ENCODE assay signal across 10 cellular contexts in the genomic region with DNA sequence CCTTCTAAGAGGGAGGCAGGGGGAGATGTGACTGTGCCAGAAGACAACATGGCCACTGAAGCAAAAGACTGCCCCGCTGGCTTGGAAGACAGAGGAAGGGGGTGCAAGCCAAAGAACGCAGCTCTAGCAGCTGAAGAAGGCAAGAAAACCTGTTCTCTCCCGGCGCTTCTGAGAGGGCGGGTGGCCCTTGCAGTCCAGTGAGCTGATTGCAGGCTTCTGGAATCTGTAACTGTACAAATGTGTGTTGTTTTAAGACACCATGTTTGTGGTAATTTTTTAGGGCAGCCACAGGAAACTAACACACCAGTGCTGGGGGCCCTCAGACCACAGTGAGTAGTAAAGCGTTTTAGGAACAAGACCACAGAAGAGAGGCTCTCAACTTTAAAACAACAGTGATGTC. TPM values are rescaled to one million over a fixed set of nuclear protein-coding genes. Genes with fewer than 3 reads are reported as not detected.
DNase-seq lines count a peak whose midpoint lies in the region; ATAC-seq and TF ChIP-seq lines count a peak whose summit lies in the region.
"Had no signal": no experiment of that assay in that cellular context is flagged by ENCODE, and none has a peak within 500 bp of the region (broad histone marks: within the 10 kb centered on the region; RNA-seq: fewer than 3 reads in every experiment).

No MANE protein-coding gene starts in this region.

- H3K79me1 ChIP-seq in H9 (ENCODE audit: insufficient read depth, low read depth, low read length, poor library complexity, severe bottlenecking) = no peaks in the 10 kb centered on the region

- H4K91ac ChIP-seq in H9 (ENCODE audit: insufficient read length, low read depth, low read length) = no peak overlapping the region

- H2BK120ac ChIP-seq in H9 (ENCODE audit: low read depth, low read length, poor library complexity, severe bottlenecking) = no peak overlapping the region

- no peaks in the 10 kb centered on the region for H3K9me3 Mint-ChIP-seq in CD4-positive, alpha-beta T cell
- H3K9me3 Mint-ChIP-seq in H9 (no peaks in the 10 kb centered on the region), naive B cell (no peaks in the 10 kb centered on the region)
- H3K9me3 Mint-ChIP-seq in activated naive CD8-positive, alpha-beta T cell treated with anti-CD3 and anti-CD28 coated beads, Interleukin-2, amount 50 U/mL, for 24 hours = no peaks in the 10 kb centered on the region
- H3K9me3 Mint-ChIP-seq: brain had no signal

- POLR2A ChIA-PET in CD4-positive, alpha-beta T cell (lab: Charles Lee) = interaction anchor here (0.8 to 3.2 kb wide), 3 partner anchors 20 to 70 kb away, joined by 3 to 31 read pairs (median 6); no protein-coding TSS in a partner anchor

- ATAC-seq in CD4-positive, alpha-beta T cell (ENCODE audit: poor library complexity) = no peak
- peak; percentile 58 for ATAC-seq in activated naive CD8-positive, alpha-beta T cell treated with anti-CD3 and anti-CD28 coated beads, Interleukin-2, amount 50 U/mL, for 24 hours
- peak in 1 of 2 donors; percentile 26 for ATAC-seq in naive B cell (ENCODE audit: low read depth in 2 of 2)

- intact Hi-C loops in CD4-positive, alpha-beta T cell (cut with DNase I, micrococcal nuclease) = loop anchor here (5.0 to 10.0 kb wide), 4 partner anchors 47 to 147 kb away; a partner anchor contains a TSS

- H3K4me1 ChIP-seq in H9 (ENCODE audit: insufficient read depth, low read length) = no peaks in the 10 kb centered on the region
- H3K4me1 ChIP-seq: testis had no signal

- no peak for TF ChIP-seq CTCF in CD4-positive, alpha-beta T cell (IDR thresholded peaks at IDR 0.05)
- TF ChIP-seq CTCF in H9 (conservative IDR thresholded peaks at IDR 0.05) = no peak

- no peak overlapping the region for H3K23ac ChIP-seq in H9 (ENCODE audit: insufficient read length, low read depth, low read length)

- H2AFZ ChIP-seq in H9 (ENCODE audit: low read length) = no peak overlapping the region

- no peak overlapping the region for H3K14ac ChIP-seq in H9 (ENCODE audit: insufficient read depth, low read length)

- H4K20me1 ChIP-seq in H9 (ENCODE audit: control insufficient read depth, insufficient read depth, insufficient read length) = no peaks in the 10 kb centered on the region

- peaks cover 51% of the 10 kb centered on the region for H3K4me1 Mint-ChIP-seq in CD4-positive, alpha-beta T cell (ENCODE audit: low read depth)
- H3K4me1 Mint-ChIP-seq in H9 = peaks cover 0 to 10% of the 10 kb centered on the region in 2 experiments; a peak in 3 of 4 replicates
- H3K4me1 Mint-ChIP-seq in activated naive CD8-positive, alpha-beta T cell treated with anti-CD3 and anti-CD28 coated beads, Interleukin-2, amount 50 U/mL, for 24 hours = peaks cover 35% of the 10 kb centered on the region
- peaks cover 34 to 41% (median 40%) of the 10 kb centered on the region in 3 donors for H3K4me1 Mint-ChIP-seq in naive B cell

- H2AK5ac ChIP-seq in H9 (ENCODE audit: insufficient read length, low read length) = no peak overlapping the region

- H2BK12ac ChIP-seq in H9 (ENCODE audit: insufficient read length, low read depth, low read length) = no peak overlapping the region

- H2BK15ac ChIP-seq in H9 (ENCODE audit: low read depth, low read length) = no peak overlapping the region

- H3K27me3 ChIP-seq in CD4-positive, alpha-beta T cell (ENCODE audit: control insufficient read depth, insufficient read depth, low read length) = no peaks in the 10 kb centered on the region
- no peaks in the 10 kb centered on the region for H3K27me3 ChIP-seq in H9 (ENCODE audit: insufficient read depth, low read length)
- H3K27me3 ChIP-seq: testis had no signal

- CTCF ChIA-PET in CD4-positive, alpha-beta T cell (lab: Charles Lee) = interaction anchor here (0.5 to 2.2 kb wide), 4 partner anchors 25 to 70 kb away, joined by 3 to 11 read pairs (median 4); no protein-coding TSS in a partner anchor

- WGBS in H9 (ENCODE audit: extremely low coverage, insufficient read length, low lambda C conversion rate) = no CpG with 5 or more reads among the region's 6 CpGs

- no peak overlapping the region for H2BK5ac ChIP-seq in H9 (ENCODE audit: insufficient read length, low read length)

- H3K18ac ChIP-seq in H9 (ENCODE audit: insufficient read length, low read depth, low read length) = no peak overlapping the region

- H3K79me2 ChIP-seq in H9 (ENCODE audit: insufficient read depth, low read length) = no peaks in the 10 kb centered on the region

- H3K27me3 Mint-ChIP-seq in CD4-positive, alpha-beta T cell = no peaks in the 10 kb centered on the region
- no peaks in the 10 kb centered on the region for H3K27me3 Mint-ChIP-seq in H9 (ENCODE audit: low read depth)
- no peaks in the 10 kb centered on the region for H3K27me3 Mint-ChIP-seq in activated naive CD8-positive, alpha-beta T cell treated with anti-CD3 and anti-CD28 coated beads, Interleukin-2, amount 50 U/mL, for 24 hours
- H3K27me3 Mint-ChIP-seq in naive B cell = no peaks in the 10 kb centered on the region
- H3K27me3 Mint-ChIP-seq: brain had no signal

- H3K4me2 ChIP-seq in H9 (ENCODE audit: insufficient read depth, insufficient read length, low read length) = no peak overlapping the region

- H3K36me3 Mint-ChIP-seq in CD4-positive, alpha-beta T cell (ENCODE audit: low read depth) = peaks cover 65% of the 10 kb centered on the region
- peaks cover 0 to 10% (median 6%) of the 10 kb centered on the region in 3 experiments; a peak in 4 of 7 replicates for H3K36me3 Mint-ChIP-seq in H9 (ENCODE audit: insufficient read depth in 1 of 3, low read depth in 3 of 3)
- H3K36me3 Mint-ChIP-seq in activated naive CD8-positive, alpha-beta T cell treated with anti-CD3 and anti-CD28 coated beads, Interleukin-2, amount 50 U/mL, for 24 hours (ENCODE audit: low read depth) = peaks cover 3% of the 10 kb centered on the region
- peaks cover 10 to 21% of the 10 kb centered on the region in 2 donors for H3K36me3 Mint-ChIP-seq in naive B cell
- H3K36me3 Mint-ChIP-seq: brain had no signal

- H3K4me3 Mint-ChIP-seq in CD4-positive, alpha-beta T cell = no peak overlapping the region
- H3K4me3 Mint-ChIP-seq in H9 (no peak overlapping the region), naive B cell (peak overlapping the region in 3 of 8 donors; percentile 40 to 51 (median 44))
- H3K4me3 Mint-ChIP-seq in activated naive CD8-positive, alpha-beta T cell treated with anti-CD3 and anti-CD28 coated beads, Interleukin-2, amount 50 U/mL, for 24 hours = no peak overlapping the region
- H3K4me3 Mint-ChIP-seq: brain had no signal

- H3K9me3 ChIP-seq in CD4-positive, alpha-beta T cell (ENCODE audit: control insufficient read depth, low read length) = no peaks in the 10 kb centered on the region
- H3K9me3 ChIP-seq in H9 (ENCODE audit: control insufficient read depth, low read depth, low read length) = no peaks in the 10 kb centered on the region
- H3K9me3 ChIP-seq: testis had no signal

- no peak overlapping the region for H4K5ac ChIP-seq in H9 (ENCODE audit: insufficient read length, low read depth, low read length)

- DNase-seq in CD4-positive, alpha-beta T cell = no peak
- DNase-seq in H9 (no peak), naive B cell (no peak), NCI-H2171 treated with DMSO at 0.1 percent for 48 hours (lab: John Stamatoyannopoulos, UW) (no peak), NCI-H748 (lab: John Stamatoyannopoulos, UW; ENCODE audit: unreplicated experiment) (no peak), germinal center (ENCODE audit: low spot score) (no peak)
- DNase-seq in activated naive CD8-positive, alpha-beta T cell treated with anti-CD3 and anti-CD28 coated beads, Interleukin-2, amount 50 U/mL, for 24 hours = no peak
- no peak for DNase-seq in NK-92 treated with Interleukin-12 subunit alpha and Interleukin-12 subunit beta, amount 100 ng/mL, for 24 hours (lab: John Stamatoyannopoulos, UW)
- DNase-seq: testis had no signal

- no peak overlapping the region for H3K4ac ChIP-seq in H9 (ENCODE audit: low read depth, low read length)

- no peaks in the 10 kb centered on the region for H3K23me2 ChIP-seq in H9 (ENCODE audit: insufficient read length, low read depth, low read length, poor library complexity, severe bottlenecking)

- no peak overlapping the region for H3T11ph ChIP-seq in H9 (ENCODE audit: low read length)

- no peak overlapping the region for H2BK20ac ChIP-seq in H9 (ENCODE audit: low read depth, low read length, poor library complexity, severe bottlenecking)

- H3K9ac ChIP-seq in H9 (ENCODE audit: extremely low read depth, insufficient read length, low read length) = no peak overlapping the region

- H3K27ac ChIP-seq in CD4-positive, alpha-beta T cell (ENCODE audit: low read depth, low read length) = no peak overlapping the region
- H3K27ac ChIP-seq in H9 (ENCODE audit: insufficient read length, low read depth, low read length) = no peak overlapping the region
- H3K27ac ChIP-seq: testis had no signal

- H4K8ac ChIP-seq in H9 (replicated peaks; ENCODE audit: insufficient read length, low read depth, low read length) = no peak overlapping the region

- no peak overlapping the region for H3K56ac ChIP-seq in H9 (ENCODE audit: insufficient read length, low read depth, low read length)

- peak overlapping the region; percentile 65 for H3K27ac Mint-ChIP-seq in CD4-positive, alpha-beta T cell
- H3K27ac Mint-ChIP-seq in H9 (peak overlapping the region in 2 of 3 experiments; percentile 28 to 30; a peak in 4 of 7 replicates), naive B cell (peak overlapping the region in 4 of 6 donors; percentile 1 to 81 (median 46))
- H3K27ac Mint-ChIP-seq in activated naive CD8-positive, alpha-beta T cell treated with anti-CD3 and anti-CD28 coated beads, Interleukin-2, amount 50 U/mL, for 24 hours = no peak overlapping the region

RNA-seq across cellular contexts. Expression of a gene that starts 47.0 kb away (rescaled TPM):
- 100 to 1,000 TPM; 111 to 115 TPM for total RNA-seq in CD4-positive, alpha-beta T cell
- 89.2 and 90.0 TPM in 2 replicates for total RNA-seq in H9 (2021)
- 100 to 1,000 TPM in 3 of 6 donors, 10 to 100 TPM in 3; 75.9 to 140 (median 98.2) TPM for polyA plus RNA-seq in naive B cell (ENCODE audit: low read depth in 6 of 6)
